11 cellular contexts compared by ENCODE assay signal in genomic region chr17:82334204-82334621, GRCh38. TPM values are rescaled to one million over a fixed set of nuclear protein-coding genes. Genes with fewer than 3 reads are reported as not detected.
A peak's percentile ranks its signal among the peaks of the same experiment; 100 is the strongest.
DNase-seq lines count a peak whose midpoint lies in the region; ATAC-seq and TF ChIP-seq lines count a peak whose summit lies in the region.
"Had no signal": no experiment of that assay in that cellular context is flagged by ENCODE, and none has a peak within 500 bp of the region (broad histone marks: within the 10 kb centered on the region; RNA-seq: fewer than 3 reads in every experiment).

No MANE protein-coding gene starts in this region.

- peaks cover 6% of the 10 kb centered on the region for H3K27me3 Mint-ChIP-seq in HFFc6 (ENCODE audit: insufficient read depth)
- peaks cover 10 to 28% (median 24%) of the 10 kb centered on the region in 3 donors for H3K27me3 Mint-ChIP-seq in naive B cell

- H3K4me3 Mint-ChIP-seq in HFFc6, result peak overlapping the region; percentile 86
- peak overlapping the region; percentile 36 to 94 (median 92) for H3K4me3 Mint-ChIP-seq in naive B cell

- CTCF ChIA-PET in mammary epithelial cell (lab: Charles Lee; ENCODE audit: low non-redundant PET), result no interaction called here

- no peaks in the 10 kb centered on the region for H4K20me1 ChIP-seq in mammary epithelial cell (ENCODE audit: insufficient read depth, low read length)

- no peaks in the 10 kb centered on the region for H3K79me2 ChIP-seq in mammary epithelial cell (ENCODE audit: insufficient read depth, low read length)

- H3K4me2 ChIP-seq in mammary epithelial cell (ENCODE audit: insufficient read depth, low read depth, low read length), result peak overlapping the region; percentile 74

- no TSS peak for BruUV-seq in mammary epithelial cell (replicated peaks; lab: Mats Ljungman, UMichigan)

- intact Hi-C loops in mammary epithelial cell (cut with micrococcal nuclease), result no loop called here

- H3K9me3 Mint-ChIP-seq in HFFc6, result no peaks in the 10 kb centered on the region
- peaks cover 0 to 2% (median 0%) of the 10 kb centered on the region in 7 donors for H3K9me3 Mint-ChIP-seq in naive B cell

- WGBS in mammary epithelial cell (ENCODE audit: low coverage, missing lambda C conversion rate), result 90% methylated on average over 2 of the region's 25 CpGs

- H3K36me3 ChIP-seq in mammary epithelial cell (ENCODE audit: insufficient read depth, low read length), result no peaks in the 10 kb centered on the region

- DNase-seq in HFFc6, result no peak
- no peak for DNase-seq in mammary epithelial cell
- DNase-seq in naive B cell, result no peak
- no peak for DNase-seq in KG1 (lab: John Stamatoyannopoulos, UW)
- no peak for DNase-seq in NCI-H1694 (lab: John Stamatoyannopoulos, UW)
- DNase-seq: NCI-H2227 treated with DMSO at 0.1 percent for 48 hours; stimulated activated CD8-positive, alpha-beta memory T cell treated with anti-CD3 and anti-CD28 coated beads, Interleukin-4, amount 100 ng/mL, for 48 hours had no signal

- H3K27ac ChIP-seq in 22Rv1 (peak overlapping the region; percentile 91), mammary epithelial cell (ENCODE audit: insufficient read depth, low read depth, low read length) (no peak overlapping the region)

- no peak overlapping the region for H2AFZ ChIP-seq in mammary epithelial cell (ENCODE audit: low read depth, low read length)

- H3K27ac Mint-ChIP-seq in HFFc6 (no peak overlapping the region), naive B cell (no peak overlapping the region)

- peaks cover 55% of the 10 kb centered on the region for H3K4me1 ChIP-seq in mammary epithelial cell (ENCODE audit: insufficient read depth, low read length)

- no peaks in the 10 kb centered on the region for H3K36me3 Mint-ChIP-seq in HFFc6 (ENCODE audit: low read depth)
- H3K36me3 Mint-ChIP-seq in naive B cell, result no peaks in the 10 kb centered on the region

- H3K4me1 Mint-ChIP-seq in HFFc6 (ENCODE audit: low read depth), result peaks cover 24% of the 10 kb centered on the region
- H3K4me1 Mint-ChIP-seq in naive B cell, result peaks cover 22 to 32% (median 28%) of the 10 kb centered on the region in 3 donors

- no peaks in the 10 kb centered on the region for H3K9me3 ChIP-seq in mammary epithelial cell (replicated peaks; ENCODE audit: insufficient read depth, low read length)

- in situ Hi-C loops in mammary epithelial cell (cut with MboI; ENCODE audit: low sequenced_read_pairs in 2 of 2), result loop anchor here in 1 of 2 donors (10.0 kb wide), 1 partner anchor 89 kb away; no protein-coding TSS in a partner anchor

- no peak overlapping the region for H3K4me3 ChIP-seq in mammary epithelial cell (replicated peaks in 1 of 3; ENCODE audit: insufficient read depth in 1 of 3, low read depth in 2 of 3, low read length in 3 of 3)

- TF ChIP-seq CTCF in 22Rv1 (IDR thresholded peaks at IDR 0.05) (no peak), HFFc6 (IDR thresholded peaks at IDR 0.05) (no peak), mammary epithelial cell (conservative IDR thresholded peaks at IDR 0.05 in 1 of 2, IDR thresholded peaks at IDR 0.05 in 1 of 2; ENCODE audit: extremely low read depth in 1 of 2, insufficient read depth in 1 of 2, low read depth in 1 of 2, low read length in 2 of 2) (no peak)

- H3K9ac ChIP-seq in mammary epithelial cell (ENCODE audit: insufficient read depth, low read length), result no peak overlapping the region

- ATAC-seq in naive B cell (ENCODE audit: low read depth in 2 of 2) (no peak), HG02571 (IDR thresholded peaks at IDR 0.05; ENCODE audit: unreplicated experiment) (no peak), GM19395 (IDR thresholded peaks at IDR 0.05; ENCODE audit: unreplicated experiment) (no peak)

- H3K27me3 ChIP-seq in mammary epithelial cell (ENCODE audit: insufficient read depth, low read length), result no peaks in the 10 kb centered on the region

- dilution Hi-C loops in mammary epithelial cell (cut with HindIII; ENCODE audit: low sequenced_read_pairs), result loop anchor here (10.0 kb wide), 4 partner anchors 59 to 299 kb away; partner anchors contain the start of genes CSNK1D, DCXR and RAC3

RNA-seq across cellular contexts. Expression of gene SECTM1, which starts 0.6 kb away (rescaled TPM):
- total RNA-seq in HFFc6 (2021; fragmentation: NEBNext Ultra II Directional; extraction: Animal tissue kit (Norgen Biotek cat#: 25700)), result 1 to 10 TPM; 1.7 to 3.9 (median 2.8) TPM
- total RNA-seq in mammary epithelial cell, result 1 to 10 TPM; 2.7 to 3.5 TPM
- polyA plus RNA-seq in mammary epithelial cell (3.0 TPM), naive B cell (ENCODE audit: low read depth in 6 of 6) (1 to 10 TPM in 1 of 6 donors, under 1 TPM in 1, not detected in 4; 0.19 to 2.2 TPM)
- 2.4 TPM for polyA minus RNA-seq in mammary epithelial cell
- polyA plus RNA-seq: neural cell had no signal

RNA-seq across cellular contexts. Expression of gene CD7, which starts 16.8 kb away (rescaled TPM):
- under 1 TPM in 1 of 6 experiments, not detected in 5; 0.20 TPM for total RNA-seq in HFFc6 (2021; fragmentation: NEBNext Ultra II Directional; extraction: Animal tissue kit (Norgen Biotek cat#: 25700))
- total RNA-seq in mammary epithelial cell, result not detected
- polyA plus RNA-seq in mammary epithelial cell (not detected), naive B cell (ENCODE audit: low read depth in 6 of 6) (1 to 10 TPM in 2 of 6 donors, under 1 TPM in 2, not detected in 2; 0.50 to 1.5 (median 1.0) TPM)
- polyA minus RNA-seq in mammary epithelial cell, result not detected
- polyA plus RNA-seq: neural cell had no signal

RNA-seq across cellular contexts. Expression of gene TEX19, which starts 24.8 kb away (rescaled TPM):
- total RNA-seq in HFFc6 (2021; fragmentation: NEBNext Ultra II Directional; extraction: Animal tissue kit (Norgen Biotek cat#: 25700)), result under 1 TPM in 2 of 6 experiments, not detected in 4; 0.10 to 0.14 TPM
- total RNA-seq in mammary epithelial cell, result not detected
- not detected for polyA plus RNA-seq in mammary epithelial cell
- polyA minus RNA-seq in mammary epithelial cell, result not detected
- not detected for polyA plus RNA-seq in naive B cell (ENCODE audit: low read depth in 6 of 6)
- polyA plus RNA-seq: neural cell had no signal

RNA-seq across cellular contexts. Expression of gene UTS2R, which starts 37.4 kb away (rescaled TPM):
- total RNA-seq in HFFc6 (2021; fragmentation: NEBNext Ultra II Directional; extraction: Animal tissue kit (Norgen Biotek cat#: 25700)), result not detected
- not detected for total RNA-seq in mammary epithelial cell
- polyA plus RNA-seq in mammary epithelial cell (not detected), naive B cell (ENCODE audit: low read depth in 6 of 6) (not detected)
- polyA minus RNA-seq in mammary epithelial cell, result not detected
- polyA plus RNA-seq: neural cell had no signal
